17 cellular contexts compared by ENCODE assay signal in genomic region chr21:27703806-27704205, GRCh38.
DNase-seq lines count a peak whose midpoint lies in the region; ATAC-seq and TF ChIP-seq lines count a peak whose summit lies in the region.
"Had no signal": no experiment of that assay in that cellular context is flagged by ENCODE, and none has a peak within 500 bp of the region (broad histone marks: within the 10 kb centered on the region; RNA-seq: fewer than 3 reads in every experiment).

No MANE protein-coding gene starts in this region.

- H3K36me3 ChIP-seq in GM23248 (ENCODE audit: low read depth) (no peaks in the 10 kb centered on the region), tibial artery (no peaks in the 10 kb centered on the region)
- H3K36me3 ChIP-seq: Peyer's patch had no signal

- H3K9ac ChIP-seq in GM23248, result no peak overlapping the region

- H2AFZ ChIP-seq in GM23248, result peak overlapping the region; percentile 32; the same call in 1 of the 2 replicates

- no peak overlapping the region for H3K27ac ChIP-seq in GM23248
- H3K27ac ChIP-seq in VCaP, result peak overlapping the region; percentile 67
- no peak overlapping the region for H3K27ac ChIP-seq in tibial artery
- H3K27ac ChIP-seq: Peyer's patch had no signal

- no peaks in the 10 kb centered on the region; the same call in 1 of the 2 replicates for H3F3A ChIP-seq in GM23248 (ENCODE audit: insufficient read depth)

- no peaks in the 10 kb centered on the region for H3K36me3 Mint-ChIP-seq in nephron (ENCODE audit: low read depth)
- H3K36me3 Mint-ChIP-seq in activated T-helper 17 cell treated with anti-CD3 and anti-CD28 coated beads, Interleukin-2, amount 50 U/mL, for 72 hours (ENCODE audit: low read depth), result no peaks in the 10 kb centered on the region

- H3K27ac Mint-ChIP-seq in nephron, result peak overlapping the region; percentile 8 to 66 (median 52)
- H3K27ac Mint-ChIP-seq in activated T-helper 17 cell treated with anti-CD3 and anti-CD28 coated beads, Interleukin-2, amount 50 U/mL, for 72 hours, result no peak overlapping the region
- H3K27ac Mint-ChIP-seq: CD4-positive, alpha-beta T cell; HFFc6 had no signal

- H4K20me1 ChIP-seq in GM23248 (ENCODE audit: insufficient read depth), result no peaks in the 10 kb centered on the region

- no peak overlapping the region for H3K4me3 ChIP-seq in GM23248
- H3K4me3 ChIP-seq in tibial artery, result no peak overlapping the region
- H3K4me3 ChIP-seq: Peyer's patch had no signal

- H3K9me3 Mint-ChIP-seq in nephron, result peaks cover 15% of the 10 kb centered on the region
- H3K9me3 Mint-ChIP-seq in activated T-helper 17 cell treated with anti-CD3 and anti-CD28 coated beads, Interleukin-2, amount 50 U/mL, for 72 hours, result peaks cover 3% of the 10 kb centered on the region
- H3K9me3 Mint-ChIP-seq: CD4-positive, alpha-beta T cell; HFFc6 had no signal

- no peak overlapping the region for H3K4me3 Mint-ChIP-seq in nephron
- no peak overlapping the region for H3K4me3 Mint-ChIP-seq in activated T-helper 17 cell treated with anti-CD3 and anti-CD28 coated beads, Interleukin-2, amount 50 U/mL, for 72 hours
- H3K4me3 Mint-ChIP-seq: CD4-positive, alpha-beta T cell; HFFc6 had no signal

- no peak for TF ChIP-seq CTCF in AG09319 (IDR thresholded peaks at IDR 0.05; ENCODE audit: low read depth, low read length)
- no peak for TF ChIP-seq CTCF in VCaP (conservative IDR thresholded peaks at IDR 0.05)
- TF ChIP-seq CTCF in nephron (IDR thresholded peaks at IDR 0.05; ENCODE audit: unreplicated experiment in 3 of 3), result no peak
- no peak for TF ChIP-seq CTCF in tibial artery (IDR thresholded peaks at IDR 0.05)

- intact Hi-C loops in tibial artery (cut with DNase I; ENCODE audit: low total_unique reads), result loop anchor here (10.0 kb wide), 2 partner anchors 739 to 1041 kb away; partner anchors contain the start of gene ADAMTS5

- in situ Hi-C loops in GM23248 (cut with MboI), result loop anchor here (10.0 kb wide), 4 partner anchors 219 to 1041 kb away; partner anchors contain the start of gene ADAMTS1

- H3K4me2 ChIP-seq in GM23248 (ENCODE audit: unreplicated experiment), result no peak overlapping the region

- H3K27me3 Mint-ChIP-seq in nephron (ENCODE audit: low read depth), result no peaks in the 10 kb centered on the region
- H3K27me3 Mint-ChIP-seq in activated T-helper 17 cell treated with anti-CD3 and anti-CD28 coated beads, Interleukin-2, amount 50 U/mL, for 72 hours, result no peaks in the 10 kb centered on the region
- H3K27me3 Mint-ChIP-seq: CD4-positive, alpha-beta T cell had no signal

- DNase-seq in AG09319 (ENCODE audit: extremely low read depth, low read depth) (peak; percentile 23), GM23248 (peak; percentile 44), ecto neural progenitor cell (ENCODE audit: low spot score) (no peak), tibial artery (no peak)
- DNase-seq: CD4-positive, alpha-beta T cell; HFFc6; KBM-7; NCI-H146; NCI-H2081 treated with DMSO at 0.1 percent for 48 hours; NCI-H2227 treated with DMSO at 0.1 percent for 48 hours; NCI-H524; Peyer's patch; Right ventricle myocardium superior had no signal

- ATAC-seq in GM19455 (IDR thresholded peaks at IDR 0.05; ENCODE audit: unreplicated experiment), result no peak
- no peak for ATAC-seq in activated T-helper 17 cell treated with anti-CD3 and anti-CD28 coated beads, Interleukin-2, amount 50 U/mL, for 72 hours (replicated peaks)

- H3K9me3 ChIP-seq in GM23248 (ENCODE audit: low read depth) (no peaks in the 10 kb centered on the region), tibial artery (no peaks in the 10 kb centered on the region)
- H3K9me3 ChIP-seq: Peyer's patch had no signal

- no peaks in the 10 kb centered on the region for H3K27me3 ChIP-seq in GM23248 (replicated peaks; ENCODE audit: insufficient read depth)
- H3K27me3 ChIP-seq in tibial artery, result no peaks in the 10 kb centered on the region
- H3K27me3 ChIP-seq: Peyer's patch had no signal

- peaks cover 13% of the 10 kb centered on the region for H3K4me1 Mint-ChIP-seq in nephron
- H3K4me1 Mint-ChIP-seq in activated T-helper 17 cell treated with anti-CD3 and anti-CD28 coated beads, Interleukin-2, amount 50 U/mL, for 72 hours, result no peaks in the 10 kb centered on the region

- H3K4me1 ChIP-seq in GM23248 (ENCODE audit: insufficient read depth), result peaks cover 15% of the 10 kb centered on the region
- H3K4me1 ChIP-seq in tibial artery, result no peaks in the 10 kb centered on the region
- H3K4me1 ChIP-seq: Peyer's patch had no signal

- H3K9me2 ChIP-seq in GM23248 (ENCODE audit: insufficient read depth), result no peaks in the 10 kb centered on the region; the same call in 1 of the 2 replicates

- WGBS in GM23248 (ENCODE audit: low coverage in 1 of 2, low lambda C conversion rate in 2 of 2, missing lambda C conversion rate in 2 of 2), 2 experiments, result 28 to 29% methylated on average over 4 of the region's 4 CpGs

- no peaks in the 10 kb centered on the region for H3K79me2 ChIP-seq in GM23248 (ENCODE audit: insufficient read depth)

Comparison
In these comparisons a context has a peak if more than half of its experiments do, and no peak if none do; other contexts are left out.
1. DNase-seq: peak in AG09319 (single experiment) and GM23248 (single experiment); none in ecto neural progenitor cell (single experiment) and tibial artery (0 of 2).